8 cellular contexts compared by ENCODE assay signal in the genomic region with DNA sequence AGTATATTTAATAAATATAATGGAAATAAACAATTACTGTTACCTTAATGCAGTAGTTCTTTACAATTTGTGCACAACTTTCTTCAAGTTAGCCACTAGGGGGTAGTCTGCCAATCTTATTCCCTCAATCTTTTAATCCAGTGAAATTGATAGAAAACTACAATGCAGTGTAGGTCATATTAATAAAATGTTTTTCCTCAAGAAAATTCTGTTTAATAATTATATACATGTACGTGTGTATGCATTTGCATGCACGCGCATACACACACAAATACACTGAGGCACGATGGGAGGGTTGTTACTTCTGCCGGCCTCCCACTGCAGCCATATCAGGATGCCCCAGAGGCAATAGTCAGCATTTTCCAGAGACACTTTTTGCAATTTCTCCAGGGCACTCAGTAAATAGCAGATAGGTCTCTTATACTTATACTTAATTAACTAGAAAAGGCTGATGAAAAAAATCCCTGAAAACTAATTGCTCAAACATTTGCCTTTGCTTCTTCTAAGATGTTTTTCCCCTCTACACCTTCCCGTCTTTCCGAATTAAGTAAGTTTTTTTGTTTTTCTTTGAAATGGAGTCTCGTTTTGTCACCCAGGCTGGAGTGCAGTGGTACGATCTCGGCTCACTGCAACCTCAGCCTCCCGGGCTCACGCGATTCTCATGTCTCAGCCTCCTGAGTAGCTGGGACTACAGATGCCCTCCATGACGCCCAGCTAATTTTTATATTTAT. TPM values are rescaled to one million over a fixed set of nuclear protein-coding genes. Genes with fewer than 3 reads are reported as not detected.
DNase-seq lines count a peak whose midpoint lies in the region; ATAC-seq and TF ChIP-seq lines count a peak whose summit lies in the region.

No MANE protein-coding gene starts in this region.

- H3K9me3 Mint-ChIP-seq in Calu3 (ENCODE audit: low read depth, unreplicated experiment) (peaks cover 2% of the 10 kb centered on the region), MCF 10A (ENCODE audit: unreplicated experiment) (no peaks in the 10 kb centered on the region)
- peaks cover 3% of the 10 kb centered on the region for H3K9me3 Mint-ChIP-seq in activated naive CD4-positive, alpha-beta T cell treated with anti-CD3 and anti-CD28 coated beads, Interleukin-2, amount 10 ng/mL, durations not matched to agents 7 days and 5 days
- peaks cover 8% of the 10 kb centered on the region for H3K9me3 Mint-ChIP-seq in activated CD4-positive, alpha-beta T cell treated with anti-CD3 and anti-CD28 coated beads, Interleukin-2, amount 10 ng/mL, durations not matched to agents 24 days and 14 days

- H3K36me3 Mint-ChIP-seq in Calu3 (ENCODE audit: insufficient read depth, unreplicated experiment) (peaks cover 21% of the 10 kb centered on the region), MCF 10A (ENCODE audit: insufficient read depth, unreplicated experiment) (no peaks in the 10 kb centered on the region)
- peaks cover 8% of the 10 kb centered on the region for H3K36me3 Mint-ChIP-seq in activated naive CD4-positive, alpha-beta T cell treated with anti-CD3 and anti-CD28 coated beads, Interleukin-2, amount 10 ng/mL, durations not matched to agents 7 days and 5 days
- H3K36me3 Mint-ChIP-seq in activated CD4-positive, alpha-beta T cell treated with anti-CD3 and anti-CD28 coated beads, Interleukin-2, amount 10 ng/mL, durations not matched to agents 24 days and 14 days (ENCODE audit: low read depth), result peaks cover 28% of the 10 kb centered on the region

- H3F3A ChIP-seq in neural cell (ENCODE audit: insufficient read depth, low read length, poor library complexity, severe bottlenecking), result peaks cover 4% of the 10 kb centered on the region

- TF ChIP-seq EP300 in neural cell (conservative IDR thresholded peaks at IDR 0.05; ENCODE audit: poor library complexity, severe bottlenecking), result no peak

- H3K4me3 ChIP-seq in neural cell (ENCODE audit: low read length), result no peak overlapping the region

- POLR2A ChIA-PET in MCF 10A (lab: Yijun Ruan, JAX), result interaction anchor here (1.4 to 2.6 kb wide), 2 partner anchors 8 to 160 kb away, joined by 4 to 9 read pairs; partner anchors contain the start of gene NARS2

- no peak for ATAC-seq in GM19397 (IDR thresholded peaks at IDR 0.05; ENCODE audit: unreplicated experiment)

- no TSS peak for BruUV-seq in Calu3 (replicated peaks; lab: Mats Ljungman, UMichigan)
- BruUV-seq in MCF 10A (replicated peaks; lab: Mats Ljungman, UMichigan), result no TSS peak

- no peaks in the 10 kb centered on the region for H4K20me1 ChIP-seq in neural cell (ENCODE audit: insufficient read depth)

- peaks cover 16% of the 10 kb centered on the region for H3K9me3 ChIP-seq in KOPT-K1 (ENCODE audit: insufficient read depth, low read length, poor library complexity, severe bottlenecking)
- peaks cover 4% of the 10 kb centered on the region for H3K9me3 ChIP-seq in neural cell (ENCODE audit: low read length)

- no peak overlapping the region for H3K9ac ChIP-seq in neural cell (ENCODE audit: low read length)

- H3K27ac Mint-ChIP-seq in Calu3 (ENCODE audit: unreplicated experiment) (no peak overlapping the region), MCF 10A (ENCODE audit: low read depth, unreplicated experiment) (no peak overlapping the region)
- H3K27ac Mint-ChIP-seq in activated naive CD4-positive, alpha-beta T cell treated with anti-CD3 and anti-CD28 coated beads, Interleukin-2, amount 10 ng/mL, durations not matched to agents 7 days and 5 days, result no peak overlapping the region
- H3K27ac Mint-ChIP-seq in activated CD4-positive, alpha-beta T cell treated with anti-CD3 and anti-CD28 coated beads, Interleukin-2, amount 10 ng/mL, durations not matched to agents 24 days and 14 days, result no peak overlapping the region

- no peak overlapping the region for H3K4me2 ChIP-seq in neural cell (ENCODE audit: low read length)

- no peak for TF ChIP-seq RAD21 in neural cell (conservative IDR thresholded peaks at IDR 0.05)

- H2AFZ ChIP-seq in neural cell (ENCODE audit: low read depth, low read length), result no peak overlapping the region

- H3K27ac ChIP-seq in KOPT-K1 (ENCODE audit: low read depth, low read length, poor library complexity, severe bottlenecking) (peak overlapping the region; percentile 99), neural cell (ENCODE audit: low read length) (no peak overlapping the region)

- CTCF ChIA-PET in Calu3 (lab: Charles Lee) (no interaction called here), MCF 10A (lab: Yijun Ruan, JAX) (interaction anchor here (0.6 to 5.4 kb wide), 12 partner anchors 14 to 246 kb away, joined by 3 to 58 read pairs (median 5); partner anchors contain the start of gene NARS2)
- CTCF ChIA-PET in activated naive CD4-positive, alpha-beta T cell treated with anti-CD3 and anti-CD28 coated beads, Interleukin-2, amount 10 ng/mL, durations not matched to agents 7 days and 5 days (lab: Charles Lee), result interaction anchor here (0.8 to 7.6 kb wide), 4 partner anchors 15 to 187 kb away, joined by 3 to 100 read pairs (median 36); no protein-coding TSS in a partner anchor

- TF ChIP-seq CTCF in Calu3 (IDR thresholded peaks at IDR 0.05; ENCODE audit: unreplicated experiment) (peak; percentile 47), MCF 10A (IDR thresholded peaks at IDR 0.05; ENCODE audit: unreplicated experiment) (peak; percentile 45), neural cell (IDR thresholded peaks at IDR 0.05; ENCODE audit: poor library complexity, severe bottlenecking) (peak; percentile 52)

- peaks cover 36% of the 10 kb centered on the region for H3K4me1 Mint-ChIP-seq in Calu3 (ENCODE audit: low read depth, unreplicated experiment)
- H3K4me1 Mint-ChIP-seq in MCF 10A (ENCODE audit: insufficient read depth, unreplicated experiment), result peaks cover 5% of the 10 kb centered on the region
- H3K4me1 Mint-ChIP-seq in activated naive CD4-positive, alpha-beta T cell treated with anti-CD3 and anti-CD28 coated beads, Interleukin-2, amount 10 ng/mL, durations not matched to agents 7 days and 5 days, result peaks cover 31% of the 10 kb centered on the region
- H3K4me1 Mint-ChIP-seq in activated CD4-positive, alpha-beta T cell treated with anti-CD3 and anti-CD28 coated beads, Interleukin-2, amount 10 ng/mL, durations not matched to agents 24 days and 14 days, result peaks cover 44% of the 10 kb centered on the region

- H3K9me2 ChIP-seq in neural cell (ENCODE audit: insufficient read depth, low read length), result no peaks in the 10 kb centered on the region

- peaks cover 69% of the 10 kb centered on the region for H3K79me2 ChIP-seq in neural cell (replicated peaks; ENCODE audit: insufficient read depth, low read length)

- H3K36me3 ChIP-seq in KOPT-K1 (ENCODE audit: insufficient read depth, low read length) (peaks cover 11% of the 10 kb centered on the region), neural cell (ENCODE audit: insufficient read depth, low read length) (no peaks in the 10 kb centered on the region)

- DNase-seq in Calu3 (no peak), MCF 10A (ENCODE audit: unreplicated experiment) (peak; percentile 53), NCI-H1436 (lab: John Stamatoyannopoulos, UW) (no peak)
- DNase-seq in activated naive CD4-positive, alpha-beta T cell treated with anti-CD3 and anti-CD28 coated beads, Interleukin-2, amount 10 ng/mL, durations not matched to agents 7 days and 5 days, result no peak
- no peak for DNase-seq in activated CD4-positive, alpha-beta T cell treated with anti-CD3 and anti-CD28 coated beads, Interleukin-2, amount 10 ng/mL, durations not matched to agents 24 days and 14 days

- peaks cover 7% of the 10 kb centered on the region for H3K27me3 Mint-ChIP-seq in Calu3 (ENCODE audit: unreplicated experiment)
- no peaks in the 10 kb centered on the region for H3K27me3 Mint-ChIP-seq in MCF 10A (ENCODE audit: insufficient read depth, unreplicated experiment)
- peaks cover 25% of the 10 kb centered on the region for H3K27me3 Mint-ChIP-seq in activated naive CD4-positive, alpha-beta T cell treated with anti-CD3 and anti-CD28 coated beads, Interleukin-2, amount 10 ng/mL, durations not matched to agents 7 days and 5 days
- H3K27me3 Mint-ChIP-seq in activated CD4-positive, alpha-beta T cell treated with anti-CD3 and anti-CD28 coated beads, Interleukin-2, amount 10 ng/mL, durations not matched to agents 24 days and 14 days, result peaks cover 10% of the 10 kb centered on the region

- intact Hi-C loops in Calu3 (cut with micrococcal nuclease; ENCODE audit: unreplicated experiment), result loop anchor here (5.0 kb wide), 1 partner anchor 148 kb away; no protein-coding TSS in a partner anchor
- intact Hi-C loops in MCF 10A (cut with micrococcal nuclease), result loop anchor here (1.0 kb wide), 1 partner anchor 150 kb away; no protein-coding TSS in a partner anchor
- intact Hi-C loops in activated CD4-positive, alpha-beta T cell treated with anti-CD3 and anti-CD28 coated beads, Interleukin-2, amount 10 ng/mL, durations not matched to agents 24 days and 14 days (cut with micrococcal nuclease), result loop anchor here (5.0 to 10.0 kb wide), 4 partner anchors 62 to 277 kb away; partner anchors contain the start of gene ALG8

- no peaks in the 10 kb centered on the region for H3K27me3 ChIP-seq in neural cell (ENCODE audit: insufficient read depth, low read depth, low read length)

- no peak overlapping the region for H3K4me3 Mint-ChIP-seq in Calu3 (ENCODE audit: low read depth, unreplicated experiment)
- no peak overlapping the region for H3K4me3 Mint-ChIP-seq in MCF 10A (ENCODE audit: unreplicated experiment)
- no peak overlapping the region for H3K4me3 Mint-ChIP-seq in activated naive CD4-positive, alpha-beta T cell treated with anti-CD3 and anti-CD28 coated beads, Interleukin-2, amount 10 ng/mL, durations not matched to agents 7 days and 5 days
- H3K4me3 Mint-ChIP-seq in activated CD4-positive, alpha-beta T cell treated with anti-CD3 and anti-CD28 coated beads, Interleukin-2, amount 10 ng/mL, durations not matched to agents 24 days and 14 days, result no peak overlapping the region

TF ChIP-seq in neural cell, 6 proteins besides CTCF, POLR2A, EP300 and RAD21:
- TF ChIP-seq POLR2AphosphoS5 (IDR thresholded peaks at IDR 0.05), result no peak
- no peak for TF ChIP-seq TAF1 (IDR thresholded peaks at IDR 0.05; ENCODE audit: low read depth)
- no peak for TF ChIP-seq MXI1 (conservative IDR thresholded peaks at IDR 0.05; ENCODE audit: poor library complexity, severe bottlenecking)
- no peak for TF ChIP-seq SMC3 (conservative IDR thresholded peaks at IDR 0.05; ENCODE audit: poor library complexity)

RNA-seq across cellular contexts. Expression of gene GAB2, which starts 3.1 kb away (rescaled TPM):
- total RNA-seq in Calu3 (2022) (10.6 and 12.7 TPM in 2 replicates), MCF 10A (2022) (4.2 and 4.5 TPM in 2 replicates)
- polyA plus RNA-seq in neural cell, result 21.9 and 28.6 TPM in 2 replicates
- polyA minus RNA-seq in neural cell, result 58.2 and 60.9 TPM in 2 replicates
- total RNA-seq in activated CD4-positive, alpha-beta T cell treated with anti-CD3 and anti-CD28 coated beads, Interleukin-2, amount 10 ng/mL, durations not matched to agents 24 days and 14 days, result 16.1 and 17.0 TPM in 2 replicates
